In genomic region chr12:17571047-17571446, GRCh38 we compare ENCODE assay signal across 11 cellular contexts.
"Had no signal": no experiment of that assay in that cellular context is flagged by ENCODE, and none has a peak within 500 bp of the region (broad histone marks: within the 10 kb centered on the region; RNA-seq: fewer than 3 reads in every experiment).

No MANE protein-coding gene starts in this region.

- H3K4me1 Mint-ChIP-seq: H9 had no signal

- DNase-seq: GM23248, GOT3, H7, H9, HCEC 1CT, HFFc6 had no signal

- ATAC-seq: GM23338, HCT116 had no signal

- H3K9me3 Mint-ChIP-seq: GM23338, H9 had no signal

- H3K4me3 Mint-ChIP-seq: GM23338, H9, HFFc6 had no signal

- H3K4me2 ChIP-seq: GM23338 had no signal

- H3K27ac ChIP-seq: GM23248 had no signal

- H3K36me3 ChIP-seq: HAP-1 had no signal

- H3K4me3 ChIP-seq: GM23248, GM23338, HAP-1 had no signal

- H3K9ac ChIP-seq: GM23248 had no signal

- H2AFZ ChIP-seq: GM23248, GM23338 had no signal

- FAIRE-seq: H1, H54 had no signal

- H3K9me3 ChIP-seq: HAP-1 had no signal
